7 cellular contexts compared by ENCODE assay signal in genomic region chr11:112588252-112588668, GRCh38.
DNase-seq lines count a peak whose midpoint lies in the region; ATAC-seq and TF ChIP-seq lines count a peak whose summit lies in the region.

No MANE protein-coding gene starts in this region.

- H3K27me3 Mint-ChIP-seq in activated CD4-positive, alpha-beta T cell treated with anti-CD3 and anti-CD28 coated beads, Interleukin-2, amount 10 ng/mL, durations not matched to agents 24 days and 14 days, result peaks cover 3% of the 10 kb centered on the region

- H3K4me1 Mint-ChIP-seq in activated CD4-positive, alpha-beta T cell treated with anti-CD3 and anti-CD28 coated beads, Interleukin-2, amount 10 ng/mL, durations not matched to agents 24 days and 14 days, result peaks cover 2% of the 10 kb centered on the region
- no peaks in the 10 kb centered on the region for H3K4me1 Mint-ChIP-seq in stimulated activated effector memory CD8-positive, alpha-beta T cell treated with anti-CD3 and anti-CD28 coated beads, Interleukin-12 subunit alpha, Interleukin-12 subunit beta, amount 100 ng/mL, for 72 hours

- H3K36me3 Mint-ChIP-seq in activated CD4-positive, alpha-beta T cell treated with anti-CD3 and anti-CD28 coated beads, Interleukin-2, amount 10 ng/mL, durations not matched to agents 24 days and 14 days (ENCODE audit: low read depth), result no peaks in the 10 kb centered on the region
- H3K36me3 Mint-ChIP-seq in stimulated activated effector memory CD8-positive, alpha-beta T cell treated with anti-CD3 and anti-CD28 coated beads, Interleukin-12 subunit alpha, Interleukin-12 subunit beta, amount 100 ng/mL, for 72 hours, result no peaks in the 10 kb centered on the region

- peak; percentile 55 for TF ChIP-seq CTCF in GM12865 (IDR thresholded peaks at IDR 0.05; ENCODE audit: insufficient read depth, low read depth, low read length, missing control alignments)

- no peak overlapping the region for H3K4me3 Mint-ChIP-seq in activated CD4-positive, alpha-beta T cell treated with anti-CD3 and anti-CD28 coated beads, Interleukin-2, amount 10 ng/mL, durations not matched to agents 24 days and 14 days
- no peak overlapping the region for H3K4me3 Mint-ChIP-seq in stimulated activated effector memory CD8-positive, alpha-beta T cell treated with anti-CD3 and anti-CD28 coated beads, Interleukin-12 subunit alpha, Interleukin-12 subunit beta, amount 100 ng/mL, for 72 hours

- DNase-seq in GM12865 (ENCODE audit: low read depth), result peak; percentile 86
- peak; percentile 91 to 95 for DNase-seq in NCI-H446 (lab: John Stamatoyannopoulos, UW)
- DNase-seq in activated CD4-positive, alpha-beta T cell treated with anti-CD3 and anti-CD28 coated beads, Interleukin-2, amount 10 ng/mL, durations not matched to agents 24 days and 14 days, result peak; percentile 80
- DNase-seq in ecto neural progenitor cell (ENCODE audit: low spot score), result peak; percentile 65
- peak; percentile 88 to 91 for DNase-seq in lung microvascular endothelial cell (ENCODE audit: low read depth in 2 of 2)
- DNase-seq in stimulated activated effector memory CD8-positive, alpha-beta T cell treated with anti-CD3 and anti-CD28 coated beads, Interleukin-12 subunit alpha, Interleukin-12 subunit beta, amount 100 ng/mL, for 72 hours (ENCODE audit: low spot score in 2 of 2), result peak; percentile 13 to 52

- H3K27ac Mint-ChIP-seq in activated CD4-positive, alpha-beta T cell treated with anti-CD3 and anti-CD28 coated beads, Interleukin-2, amount 10 ng/mL, durations not matched to agents 24 days and 14 days, result no peak overlapping the region
- no peak overlapping the region for H3K27ac Mint-ChIP-seq in stimulated activated effector memory CD8-positive, alpha-beta T cell treated with anti-CD3 and anti-CD28 coated beads, Interleukin-12 subunit alpha, Interleukin-12 subunit beta, amount 100 ng/mL, for 72 hours

- peak; percentile 54 for ATAC-seq in HG03354 (IDR thresholded peaks at IDR 0.05; ENCODE audit: poor library complexity, severe bottlenecking, unreplicated experiment)
- ATAC-seq in stimulated activated effector memory CD8-positive, alpha-beta T cell treated with anti-CD3 and anti-CD28 coated beads, Interleukin-12 subunit alpha, Interleukin-12 subunit beta, amount 100 ng/mL, for 72 hours, result peak; percentile 73

- intact Hi-C loops in activated CD4-positive, alpha-beta T cell treated with anti-CD3 and anti-CD28 coated beads, Interleukin-2, amount 10 ng/mL, durations not matched to agents 24 days and 14 days (cut with micrococcal nuclease), result loop anchor here (1.0 to 2.0 kb wide), 3 partner anchors 207 to 701 kb away; no protein-coding TSS in a partner anchor

- no peaks in the 10 kb centered on the region for H3K9me3 Mint-ChIP-seq in activated CD4-positive, alpha-beta T cell treated with anti-CD3 and anti-CD28 coated beads, Interleukin-2, amount 10 ng/mL, durations not matched to agents 24 days and 14 days
- no peaks in the 10 kb centered on the region for H3K9me3 Mint-ChIP-seq in stimulated activated effector memory CD8-positive, alpha-beta T cell treated with anti-CD3 and anti-CD28 coated beads, Interleukin-12 subunit alpha, Interleukin-12 subunit beta, amount 100 ng/mL, for 72 hours

- no peak overlapping the region for H3K4me3 ChIP-seq in GM12865 (ENCODE audit: low read depth, low read length)

Comparison
In these comparisons a context has a peak if more than half of its experiments do, and no peak if none do; other contexts are left out.
1. DNase-seq: peak in every context shown above with its lines; median percentile 93 in NCI-H446; 90 in lung microvascular endothelial cell; 86 in GM12865; 80 in activated CD4-positive, alpha-beta T cell treated with anti-CD3 and anti-CD28 coated beads, Interleukin-2, amount 10 ng/mL, durations not matched to agents 24 days and 14 days; 65 in ecto neural progenitor cell; 32 in stimulated activated effector memory CD8-positive, alpha-beta T cell treated with anti-CD3 and anti-CD28 coated beads, Interleukin-12 subunit alpha, Interleukin-12 subunit beta, amount 100 ng/mL, for 72 hours.